Comparison of ENCODE assay signal across 8 cellular contexts in the genomic region with DNA sequence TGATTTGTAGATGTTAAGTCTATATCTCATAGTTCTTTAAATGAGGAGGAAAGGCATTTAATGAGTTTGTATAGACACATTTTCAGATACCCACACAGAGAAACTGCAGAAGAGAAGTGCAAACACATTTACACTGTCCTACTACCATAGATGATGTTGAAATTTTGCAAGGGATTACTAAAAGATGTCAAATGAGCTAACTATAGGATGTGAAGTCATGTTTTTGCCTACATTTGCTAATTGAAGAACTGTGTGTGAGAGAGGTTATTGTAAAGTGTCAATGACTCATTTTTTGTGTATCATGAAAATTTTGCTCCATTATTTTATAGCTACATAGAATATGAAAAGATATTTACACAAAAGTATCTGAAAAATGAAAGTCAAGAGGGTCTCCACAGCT.
"Had no signal": no experiment of that assay in that cellular context is flagged by ENCODE, and none has a peak within 500 bp of the region (broad histone marks: within the 10 kb centered on the region; RNA-seq: fewer than 3 reads in every experiment).

No MANE protein-coding gene starts in this region.

- H3K27ac ChIP-seq: HL-60 had no signal

- DNase-seq: H7, HFFc6 had no signal

- H3K9me3 ChIP-seq: HAP-1 had no signal

- H3K4me2 ChIP-seq: GM23338 had no signal

- H3K4me3 Mint-ChIP-seq: GM23338, HFFc6, IgD-negative memory B cell had no signal

- H3K36me3 Mint-ChIP-seq: IgD-negative memory B cell had no signal

- H3K36me3 ChIP-seq: HAP-1 had no signal

- FAIRE-seq: H1, HepG2 had no signal

- H3K27me3 Mint-ChIP-seq: IgD-negative memory B cell had no signal

- H3K9me3 Mint-ChIP-seq: GM23338, HFFc6 had no signal

- H3K4me3 ChIP-seq: GM23338, HAP-1 had no signal

- H3K27ac Mint-ChIP-seq: GM23338, HFFc6, IgD-negative memory B cell had no signal

- H2AFZ ChIP-seq: GM23338 had no signal
